20 cellular contexts compared by ENCODE assay signal in genomic region chr14:94593749-94594431, GRCh38. TPM values are rescaled to one million over a fixed set of nuclear protein-coding genes. Genes with fewer than 3 reads are reported as not detected.
DNase-seq lines count a peak whose midpoint lies in the region; ATAC-seq and TF ChIP-seq lines count a peak whose summit lies in the region.
"Had no signal": no experiment of that assay in that cellular context is flagged by ENCODE, and none has a peak within 500 bp of the region (broad histone marks: within the 10 kb centered on the region; RNA-seq: fewer than 3 reads in every experiment).

No MANE protein-coding gene starts in this region.

- H3K36me3 Mint-ChIP-seq in WTC11 = no peaks in the 10 kb centered on the region
- H3K36me3 Mint-ChIP-seq in progenitor cell of endocrine pancreas (ENCODE audit: insufficient read depth) = peaks cover 10% of the 10 kb centered on the region
- H3K36me3 Mint-ChIP-seq in CD4-positive, alpha-beta memory T cell = no peaks in the 10 kb centered on the region
- no peaks in the 10 kb centered on the region for H3K36me3 Mint-ChIP-seq in natural killer cell

- ATAC-seq in WTC11 (no peak), natural killer cell (no peak)
- ATAC-seq: Right ventricle myocardium inferior had no signal

- POLR2A ChIA-PET in WTC11 (lab: Charles Lee) = no interaction called here
- POLR2A ChIA-PET in CD4-positive, alpha-beta memory T cell (lab: Charles Lee; ENCODE audit: partially characterized antibody) = no interaction called here

- WGBS in liver = 29% methylated on average over 4 of the region's 4 CpGs

- DNase-seq in WTC11 (ENCODE audit: low spot score) (no peak), choroid plexus epithelial cell (ENCODE audit: low read depth) (peak; percentile 44), progenitor cell of endocrine pancreas (ENCODE audit: low spot score, unreplicated experiment) (no peak), MV-4-11 (lab: John Stamatoyannopoulos, UW) (no peak), natural killer cell (no peak)
- no peak for DNase-seq in CD4-positive, alpha-beta memory T cell
- DNase-seq: Calu3; CD4-positive, alpha-beta T cell; DMS153; H7; KG1; NCI-H1105; NCI-H146; NCI-H2081; NCI-H2171 had no signal

- H3K4me3 ChIP-seq in choroid plexus epithelial cell (ENCODE audit: low read depth, low read length) (no peak overlapping the region), liver (ENCODE audit: low read depth in 1 of 3, low read length in 3 of 3) (peak overlapping the region; percentile 0 to 92 (median 44))
- H3K4me3 ChIP-seq in CD4-positive, alpha-beta memory T cell (ENCODE audit: low read length in 2 of 2) = no peak overlapping the region

- H3K9me3 Mint-ChIP-seq in WTC11 = peaks cover 13% of the 10 kb centered on the region; the same call in 1 of the 2 replicates
- H3K9me3 Mint-ChIP-seq in progenitor cell of endocrine pancreas (ENCODE audit: low read depth) = peaks cover 3% of the 10 kb centered on the region
- peaks cover 0 to 1% (median 0%) of the 10 kb centered on the region in 8 donors for H3K9me3 Mint-ChIP-seq in CD4-positive, alpha-beta memory T cell
- H3K9me3 Mint-ChIP-seq in natural killer cell = peaks cover 0 to 6% of the 10 kb centered on the region in 2 donors
- H3K9me3 Mint-ChIP-seq: CD4-positive, alpha-beta T cell had no signal

- no peak overlapping the region for H3K4me3 Mint-ChIP-seq in WTC11
- H3K4me3 Mint-ChIP-seq in progenitor cell of endocrine pancreas (ENCODE audit: low read depth) = peak overlapping the region; percentile 11
- no peak overlapping the region for H3K4me3 Mint-ChIP-seq in CD4-positive, alpha-beta memory T cell
- H3K4me3 Mint-ChIP-seq in natural killer cell = no peak overlapping the region
- H3K4me3 Mint-ChIP-seq: CD4-positive, alpha-beta T cell had no signal

- TF ChIP-seq CTCF in WTC11 (IDR thresholded peaks at IDR 0.05) = no peak
- no peak for TF ChIP-seq CTCF in choroid plexus epithelial cell (conservative IDR thresholded peaks at IDR 0.05; ENCODE audit: low read depth, low read length)
- no peak for TF ChIP-seq CTCF in liver (IDR thresholded peaks at IDR 0.05; ENCODE audit: low read depth, low read length, missing input control)
- TF ChIP-seq CTCF in progenitor cell of endocrine pancreas (IDR thresholded peaks at IDR 0.05; ENCODE audit: unreplicated experiment) = no peak
- TF ChIP-seq CTCF in natural killer cell (IDR thresholded peaks at IDR 0.05) = no peak

- CTCF ChIA-PET in WTC11 (lab: Charles Lee) = no interaction called here
- CTCF ChIA-PET in CD4-positive, alpha-beta memory T cell (lab: Charles Lee; ENCODE audit: partially characterized antibody) = no interaction called here

- H3K27ac Mint-ChIP-seq in WTC11 (no peak overlapping the region), progenitor cell of endocrine pancreas (peak overlapping the region; percentile 79), natural killer cell (no peak overlapping the region)
- H3K27ac Mint-ChIP-seq in CD4-positive, alpha-beta memory T cell = no peak overlapping the region
- H3K27ac Mint-ChIP-seq: CD4-positive, alpha-beta T cell had no signal

- peaks cover 9 to 70% (median 45%) of the 10 kb centered on the region in 4 donors for H3K4me1 ChIP-seq in liver (ENCODE audit: control insufficient read depth in 4 of 4, insufficient read depth in 4 of 4, low read length in 3 of 4)
- no peaks in the 10 kb centered on the region for H3K4me1 ChIP-seq in CD4-positive, alpha-beta memory T cell (ENCODE audit: insufficient read depth, low read length)

- H3K27me3 ChIP-seq in liver (ENCODE audit: control insufficient read depth in 4 of 4, insufficient read depth in 4 of 4, low read length in 3 of 4) = no peaks in the 10 kb centered on the region
- H3K27me3 ChIP-seq in CD4-positive, alpha-beta memory T cell (ENCODE audit: insufficient read depth, low read length) = no peaks in the 10 kb centered on the region

- TF ChIP-seq RAD21 in liver (IDR thresholded peaks at IDR 0.05) = peak in 1 of 2 donors; percentile 62

- H3K4me1 Mint-ChIP-seq in WTC11 (peaks cover 5% of the 10 kb centered on the region), progenitor cell of endocrine pancreas (ENCODE audit: low read depth) (peaks cover 47% of the 10 kb centered on the region), natural killer cell (no peaks in the 10 kb centered on the region)
- H3K4me1 Mint-ChIP-seq in CD4-positive, alpha-beta memory T cell = peaks cover 0 to 1% (median 0%) of the 10 kb centered on the region in 4 donors

- peaks cover 6 to 29% (median 20%) of the 10 kb centered on the region in 4 donors for H3K36me3 ChIP-seq in liver (ENCODE audit: control insufficient read depth in 4 of 4, insufficient read depth in 3 of 4, low read depth in 1 of 4, low read length in 3 of 4)
- no peaks in the 10 kb centered on the region for H3K36me3 ChIP-seq in CD4-positive, alpha-beta memory T cell (ENCODE audit: insufficient read depth, low read length)

- H3K9ac ChIP-seq in liver (ENCODE audit: low read depth in 1 of 2, low read length in 2 of 2) = no peak overlapping the region

- H3K27me3 Mint-ChIP-seq in WTC11 (ENCODE audit: low read depth) (no peaks in the 10 kb centered on the region; the same call in 1 of the 2 replicates), progenitor cell of endocrine pancreas (peaks cover 8% of the 10 kb centered on the region), natural killer cell (ENCODE audit: low read depth in 2 of 2) (peaks cover 0 to 3% of the 10 kb centered on the region in 2 donors)
- peaks cover 0 to 5% of the 10 kb centered on the region in 2 donors for H3K27me3 Mint-ChIP-seq in CD4-positive, alpha-beta memory T cell

- H3K27ac ChIP-seq in liver (ENCODE audit: low read depth in 1 of 2, low read length in 2 of 2) = peak overlapping the region; percentile 67 to 79
- H3K27ac ChIP-seq in CD4-positive, alpha-beta memory T cell (ENCODE audit: low read depth, low read length) = no peak overlapping the region

- intact Hi-C loops in CD4-positive, alpha-beta memory T cell (cut with micrococcal nuclease) = no loop called here
- intact Hi-C loops in natural killer cell (cut with micrococcal nuclease) = no loop called here

- H3K9me3 ChIP-seq in liver (ENCODE audit: control insufficient read depth in 4 of 4, low read length in 3 of 4) = no peaks in the 10 kb centered on the region
- H3K9me3 ChIP-seq in CD4-positive, alpha-beta memory T cell (ENCODE audit: control insufficient read depth in 1 of 2, low read length in 2 of 2) = no peaks in the 10 kb centered on the region

TF ChIP-seq in WTC11, 78 proteins besides CTCF, POLR2A, EP300 and RAD21:
- TF ChIP-seq GABPB1 (CRISPR knock-in tag; IDR thresholded peaks at IDR 0.05) (peak; percentile 99), ZNF138 (CRISPR knock-in tag; conservative IDR thresholded peaks at IDR 0.05) (no peak)
TF ChIP-seq in WTC11: peak in this region for 1.

TF ChIP-seq in liver, 16 proteins besides CTCF, POLR2A, EP300 and RAD21 (continues in another document):
- TF ChIP-seq, protein P1, sequence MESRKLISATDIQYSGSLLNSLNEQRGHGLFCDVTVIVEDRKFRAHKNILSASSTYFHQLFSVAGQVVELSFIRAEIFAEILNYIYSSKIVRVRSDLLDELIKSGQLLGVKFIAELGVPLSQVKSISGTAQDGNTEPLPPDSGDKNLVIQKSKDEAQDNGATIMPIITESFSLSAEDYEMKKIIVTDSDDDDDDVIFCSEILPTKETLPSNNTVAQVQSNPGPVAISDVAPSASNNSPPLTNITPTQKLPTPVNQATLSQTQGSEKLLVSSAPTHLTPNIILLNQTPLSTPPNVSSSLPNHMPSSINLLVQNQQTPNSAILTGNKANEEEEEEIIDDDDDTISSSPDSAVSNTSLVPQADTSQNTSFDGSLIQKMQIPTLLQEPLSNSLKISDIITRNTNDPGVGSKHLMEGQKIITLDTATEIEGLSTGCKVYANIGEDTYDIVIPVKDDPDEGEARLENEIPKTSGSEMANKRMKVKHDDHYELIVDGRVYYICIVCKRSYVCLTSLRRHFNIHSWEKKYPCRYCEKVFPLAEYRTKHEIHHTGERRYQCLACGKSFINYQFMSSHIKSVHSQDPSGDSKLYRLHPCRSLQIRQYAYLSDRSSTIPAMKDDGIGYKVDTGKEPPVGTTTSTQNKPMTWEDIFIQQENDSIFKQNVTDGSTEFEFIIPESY (IDR thresholded peaks at IDR 0.05) = peak; percentile 73

RNA-seq across cellular contexts. Expression of gene SERPINA5, which starts 12.7 kb away (rescaled TPM):
- 1.5 to 3.2 TPM (median 2.2 TPM) in 3 replicates for total RNA-seq in WTC11 (2021)
- 100 to 1,000 TPM in 1 of 2 donors, 10 to 100 TPM in 1; 45.7 to 250 TPM for total RNA-seq in liver
- polyA plus RNA-seq in liver = 100 to 1,000 TPM in 1 of 2 donors, 10 to 100 TPM in 1; 37.0 to 122 TPM
- 37.7 and 39.5 TPM in 2 replicates for total RNA-seq in progenitor cell of endocrine pancreas
- total RNA-seq in CD4-positive, alpha-beta memory T cell = not detected
- not detected for polyA plus RNA-seq in CD4-positive, alpha-beta memory T cell
- not detected for total RNA-seq in natural killer cell
- total RNA-seq: CD4-positive, alpha-beta T cell; G401 had no signal

RNA-seq across cellular contexts. Expression of gene SERPINA3, which starts 18.3 kb away (rescaled TPM):
- 2.7 to 3.5 TPM (median 3.0 TPM) in 3 replicates for total RNA-seq in WTC11 (2021)
- over 10,000 TPM in 1 of 2 donors, 1,000 to 10,000 TPM in 1; 2,087 to 17,984 TPM for total RNA-seq in liver
- over 10,000 TPM; 11,518 to 14,500 TPM for polyA plus RNA-seq in liver
- total RNA-seq in progenitor cell of endocrine pancreas = 5.2 and 8.0 TPM in 2 replicates
- not detected for total RNA-seq in CD4-positive, alpha-beta memory T cell
- not detected for polyA plus RNA-seq in CD4-positive, alpha-beta memory T cell
- not detected for total RNA-seq in natural killer cell
- total RNA-seq: CD4-positive, alpha-beta T cell; G401; H7 had no signal

RNA-seq across cellular contexts. Expression of gene SERPINA4, which starts 32.6 kb away (rescaled TPM):
- total RNA-seq in WTC11 (2021) = 0.14 to 0.25 TPM in 2 of 3 replicates, not detected in the other
- total RNA-seq in liver = 100 to 1,000 TPM in 1 of 2 donors, 10 to 100 TPM in 1; 50.5 to 150 TPM
- 10 to 100 TPM; 67.6 to 80.3 TPM for polyA plus RNA-seq in liver
- total RNA-seq in progenitor cell of endocrine pancreas = 5.9 and 7.3 TPM in 2 replicates
- not detected for total RNA-seq in CD4-positive, alpha-beta memory T cell
- not detected for polyA plus RNA-seq in CD4-positive, alpha-beta memory T cell
- not detected for total RNA-seq in natural killer cell
- total RNA-seq: CD4-positive, alpha-beta T cell; G401; H7; Right ventricle myocardium inferior; SK-MEL-5 had no signal
- polyA plus RNA-seq: BJ had no signal

Comparison
In these comparisons a context has a peak if more than half of its experiments do, and no peak if none do; other contexts are left out.
1. H3K4me3 ChIP-seq: peak in liver (3 of 3); none in choroid plexus epithelial cell (single experiment) and CD4-positive, alpha-beta memory T cell (0 of 2).
2. RNA of gene SERPINA3, which starts 18.3 kb away (total RNA-seq): 2,087 to 17,984 TPM in liver; 5.2 to 8.0 TPM in progenitor cell of endocrine pancreas, 2.7 to 3.5 TPM in WTC11, not detected in CD4-positive, alpha-beta memory T cell and not detected in natural killer cell; every median in the first group is over 100 times any median in the second.